8 cellular contexts compared by ENCODE assay signal in genomic region chr3:141011511-141012262, GRCh38. TPM values are rescaled to one million over a fixed set of nuclear protein-coding genes. Genes with fewer than 3 reads are reported as not detected.
DNase-seq lines count a peak whose midpoint lies in the region; ATAC-seq and TF ChIP-seq lines count a peak whose summit lies in the region.

No MANE protein-coding gene starts in this region.

- TF ChIP-seq CTCF in CD8-positive, alpha-beta T cell (IDR thresholded peaks at IDR 0.05): peak; percentile 71
- TF ChIP-seq CTCF in Peyer's patch (IDR thresholded peaks at IDR 0.05) (peak in 5 of 6 experiments; percentile 8 to 60 (median 54)), fibroblast of the aortic adventitia (IDR thresholded peaks at IDR 0.05; ENCODE audit: insufficient read depth, low read length) (peak; percentile 81)

- H3K36me3 Mint-ChIP-seq in CD8-positive, alpha-beta T cell: no peaks in the 10 kb centered on the region

- peaks cover 22% of the 10 kb centered on the region for H3K27me3 Mint-ChIP-seq in CD8-positive, alpha-beta T cell (ENCODE audit: low read depth)

- H2BK12ac ChIP-seq in neuronal stem cell (ENCODE audit: low read length): no peak overlapping the region

- no peak overlapping the region for H4K8ac ChIP-seq in neuronal stem cell (ENCODE audit: low read depth, low read length)

- POLR2A ChIA-PET in CD8-positive, alpha-beta T cell (lab: Charles Lee): no interaction called here

- no peak overlapping the region for H4K91ac ChIP-seq in neuronal stem cell (ENCODE audit: low read depth, low read length, poor library complexity)

- peak overlapping the region; percentile 83 for H2AFZ ChIP-seq in neuronal stem cell (ENCODE audit: low read length)

- no peak overlapping the region for H2BK5ac ChIP-seq in neuronal stem cell (ENCODE audit: low read length)

- no peak overlapping the region for H3K4ac ChIP-seq in neuronal stem cell (ENCODE audit: low read length)

- H3K18ac ChIP-seq in neuronal stem cell (ENCODE audit: low read length): no peak overlapping the region

- peaks cover 5% of the 10 kb centered on the region for H3K4me1 Mint-ChIP-seq in CD8-positive, alpha-beta T cell (ENCODE audit: low read depth)

- H3K79me1 ChIP-seq in neuronal stem cell (ENCODE audit: low read depth, low read length): no peaks in the 10 kb centered on the region

- no peaks in the 10 kb centered on the region for H3K36me3 ChIP-seq in CD8-positive, alpha-beta T cell (ENCODE audit: insufficient read depth, low read length)
- no peaks in the 10 kb centered on the region for H3K36me3 ChIP-seq in Peyer's patch
- H3K36me3 ChIP-seq in neuronal stem cell (replicated peaks in 1 of 2; ENCODE audit: control insufficient read depth in 2 of 2, insufficient read depth in 2 of 2, low read length in 2 of 2): no peaks in the 10 kb centered on the region

- H2BK15ac ChIP-seq in neuronal stem cell (ENCODE audit: low read length): no peak overlapping the region

- no peak overlapping the region for H2BK120ac ChIP-seq in neuronal stem cell (ENCODE audit: low read depth, low read length)

- no peaks in the 10 kb centered on the region for H3K9me3 Mint-ChIP-seq in CD8-positive, alpha-beta T cell

- DNase-seq in CD8-positive, alpha-beta T cell: peak; percentile 48 to 85 (median 73)
- DNase-seq in KBM-7: peak; percentile 70
- peak; percentile 42 to 83 (median 78) for DNase-seq in Peyer's patch
- peak; percentile 38 for DNase-seq in activated T-helper 1 cell treated with Interleukin-2 at 50 U/mL for 16 hours (ENCODE audit: low read depth)
- peak; percentile 47 for DNase-seq in fibroblast of the aortic adventitia (ENCODE audit: low read depth)
- DNase-seq in neuronal stem cell (ENCODE audit: low spot score): peak; percentile 66
- DNase-seq in stromal cell of bone marrow (ENCODE audit: low read depth): peak; percentile 35

- H3K27ac Mint-ChIP-seq in CD8-positive, alpha-beta T cell: no peak overlapping the region

- H3K4me3 ChIP-seq in CD8-positive, alpha-beta T cell (ENCODE audit: low read depth, low read length): no peak overlapping the region
- H3K4me3 ChIP-seq in Peyer's patch (no peak overlapping the region), fibroblast of the aortic adventitia (ENCODE audit: low read depth, low read length) (no peak overlapping the region), neuronal stem cell (ENCODE audit: low read length in 2 of 2) (no peak overlapping the region)

- TF ChIP-seq POLR2A in Peyer's patch (IDR thresholded peaks at IDR 0.05): no peak

- H3K14ac ChIP-seq in neuronal stem cell (ENCODE audit: low read length): no peak overlapping the region

- ATAC-seq in CD8-positive, alpha-beta T cell: peak; percentile 99
- ATAC-seq in GM21360 (IDR thresholded peaks at IDR 0.05; ENCODE audit: unreplicated experiment): peak; percentile 87

- no peak overlapping the region for H2AK5ac ChIP-seq in neuronal stem cell (ENCODE audit: low read depth, low read length)

- intact Hi-C loops in CD8-positive, alpha-beta T cell (cut with DNase I, micrococcal nuclease): loop anchor here (1.0 to 5.0 kb wide), 2 partner anchors 181 to 441 kb away; no protein-coding TSS in a partner anchor

- no peaks in the 10 kb centered on the region for H3K9me3 ChIP-seq in CD8-positive, alpha-beta T cell (ENCODE audit: low read length)
- H3K9me3 ChIP-seq in Peyer's patch (no peaks in the 10 kb centered on the region), neuronal stem cell (replicated peaks in 1 of 2; ENCODE audit: control insufficient read depth in 2 of 2, insufficient read depth in 1 of 2, low read depth in 1 of 2, low read length in 2 of 2) (no peaks in the 10 kb centered on the region)

- WGBS in neuronal stem cell (ENCODE audit: extremely low coverage in 2 of 2, insufficient read length in 2 of 2, insufficient replicate concordance in 1 of 2), 2 donors: no CpG with 5 or more reads among the region's 14 CpGs

- no peak overlapping the region for H3K4me2 ChIP-seq in neuronal stem cell (ENCODE audit: insufficient read depth, low read length, poor library complexity, severe bottlenecking)

- H3K4me3 Mint-ChIP-seq in CD8-positive, alpha-beta T cell: no peak overlapping the region

- H3K27ac ChIP-seq in CD8-positive, alpha-beta T cell (ENCODE audit: low read depth, low read length): no peak overlapping the region
- H3K27ac ChIP-seq in Peyer's patch: no peak overlapping the region
- H3K27ac ChIP-seq in neuronal stem cell (replicated peaks; ENCODE audit: low read length): no peak overlapping the region

- no peak overlapping the region for H3K23ac ChIP-seq in neuronal stem cell (ENCODE audit: low read depth, low read length, poor library complexity)

- CTCF ChIA-PET in CD8-positive, alpha-beta T cell (lab: Charles Lee): interaction anchor here (0.7 to 7.4 kb wide), 13 partner anchors 8 to 190 kb away, joined by 3 to 44 read pairs (median 4); no protein-coding TSS in a partner anchor

- peaks cover 5% of the 10 kb centered on the region for H3K4me1 ChIP-seq in CD8-positive, alpha-beta T cell (ENCODE audit: insufficient read depth, low read length)
- H3K4me1 ChIP-seq in Peyer's patch: no peaks in the 10 kb centered on the region
- H3K4me1 ChIP-seq in neuronal stem cell (ENCODE audit: control insufficient read depth in 2 of 2, insufficient read depth in 1 of 2, low read depth in 1 of 2, low read length in 2 of 2): peaks cover 2 to 4% of the 10 kb centered on the region in 2 donors

- no peak overlapping the region for H3K9ac ChIP-seq in neuronal stem cell (ENCODE audit: low read depth, low read length, poor library complexity)

- in situ Hi-C loops in KBM-7 (cut with MboI; ENCODE audit: low pct_unique_long_range_greater_than_20kb, low sequenced_read_pairs): loop anchor here (25.0 kb wide), 2 partner anchors 101 to 176 kb away; no protein-coding TSS in a partner anchor

- peaks cover 6% of the 10 kb centered on the region for H3K27me3 ChIP-seq in CD8-positive, alpha-beta T cell (ENCODE audit: insufficient read depth, low read length)
- H3K27me3 ChIP-seq in Peyer's patch: no peaks in the 10 kb centered on the region
- H3K27me3 ChIP-seq in neuronal stem cell (ENCODE audit: control insufficient read depth in 3 of 3, insufficient read depth in 3 of 3, low read depth in 1 of 3, low read length in 3 of 3): no peaks in the 10 kb centered on the region

RNA-seq across cellular contexts. Expression of gene SPSB4, which starts 39.5 kb away (rescaled TPM):
- total RNA-seq in CD8-positive, alpha-beta T cell: not detected
- under 1 TPM in 1 of 4 donors, not detected in 3; 0.35 TPM for total RNA-seq in Peyer's patch
- not detected in 2 replicates for total RNA-seq in fibroblast of the aortic adventitia (ENCODE audit: low replicate concordance)
- polyA plus RNA-seq in neuronal stem cell (2013, experiment 1 of 2): 19.8 TPM
- 19.2 TPM for polyA plus RNA-seq in neuronal stem cell (2013, experiment 2 of 2)
